ENCODE assay signal across 9 cellular contexts in genomic region chr13:28707629-28708427, GRCh38. TPM values are rescaled to one million over a fixed set of nuclear protein-coding genes. Genes with fewer than 3 reads are reported as not detected.
DNase-seq lines count a peak whose midpoint lies in the region; ATAC-seq and TF ChIP-seq lines count a peak whose summit lies in the region.
"Had no signal": no experiment of that assay in that cellular context is flagged by ENCODE, and none has a peak within 500 bp of the region (broad histone marks: within the 10 kb centered on the region; RNA-seq: fewer than 3 reads in every experiment).

No MANE protein-coding gene starts in this region.

- H3F3A ChIP-seq in GM23248 (ENCODE audit: insufficient read depth): peaks cover 12% of the 10 kb centered on the region

- intact Hi-C loops in mammary epithelial cell (cut with micrococcal nuclease): no loop called here
- intact Hi-C loops in uterus (cut with DNase I; ENCODE audit: low total_unique reads): no loop called here

- no peaks in the 10 kb centered on the region for H3K9me3 ChIP-seq in GM23248 (ENCODE audit: low read depth)
- no peaks in the 10 kb centered on the region for H3K9me3 ChIP-seq in mammary epithelial cell (replicated peaks; ENCODE audit: insufficient read depth, low read length)
- no peaks in the 10 kb centered on the region for H3K9me3 ChIP-seq in uterus
- H3K9me3 ChIP-seq: BLaER1 had no signal

- no peak for TF ChIP-seq POLR2A in uterus (IDR thresholded peaks at IDR 0.05)

- H3K4me2 ChIP-seq in GM23248 (ENCODE audit: unreplicated experiment) (peak overlapping the region; percentile 61), mammary epithelial cell (ENCODE audit: insufficient read depth, low read depth, low read length) (no peak overlapping the region)
- H3K4me2 ChIP-seq: BLaER1 had no signal

- TF ChIP-seq CTCF in mammary epithelial cell (conservative IDR thresholded peaks at IDR 0.05 in 1 of 2, IDR thresholded peaks at IDR 0.05 in 1 of 2; ENCODE audit: extremely low read depth in 1 of 2, insufficient read depth in 1 of 2, low read depth in 1 of 2, low read length in 2 of 2): no peak
- no peak for TF ChIP-seq CTCF in uterus (IDR thresholded peaks at IDR 0.05)

- no peaks in the 10 kb centered on the region for H3K27me3 ChIP-seq in GM23248 (replicated peaks; ENCODE audit: insufficient read depth)
- H3K27me3 ChIP-seq in mammary epithelial cell (ENCODE audit: insufficient read depth, low read length): no peaks in the 10 kb centered on the region
- no peaks in the 10 kb centered on the region for H3K27me3 ChIP-seq in uterus
- H3K27me3 ChIP-seq: BLaER1 had no signal

- H3K9me2 ChIP-seq in GM23248 (ENCODE audit: insufficient read depth): no peaks in the 10 kb centered on the region

- ATAC-seq in stimulated activated naive CD8-positive, alpha-beta T cell treated with anti-CD3 and anti-CD28 coated beads, Interleukin-15, Interleukin-2, amounts not matched to agents 100 U/mL and 50 U/mL, for 24 hours: peak; percentile 78

- 63 to 69% methylated on average over 5 of the region's 5 CpGs for WGBS in GM23248 (ENCODE audit: low coverage in 1 of 2, low lambda C conversion rate in 2 of 2, missing lambda C conversion rate in 2 of 2), 2 experiments
- WGBS in mammary epithelial cell (ENCODE audit: low coverage, missing lambda C conversion rate): 93% methylated on average over 5 of the region's 5 CpGs

- H3K9ac ChIP-seq in GM23248 (no peak overlapping the region), mammary epithelial cell (ENCODE audit: insufficient read depth, low read length) (no peak overlapping the region)
- H3K9ac ChIP-seq: BLaER1 had no signal

- no peaks in the 10 kb centered on the region for H3K79me2 ChIP-seq in GM23248 (ENCODE audit: insufficient read depth)
- no peaks in the 10 kb centered on the region for H3K79me2 ChIP-seq in mammary epithelial cell (ENCODE audit: insufficient read depth, low read length)

- no peaks in the 10 kb centered on the region for H4K20me1 ChIP-seq in GM23248 (ENCODE audit: insufficient read depth)
- H4K20me1 ChIP-seq in mammary epithelial cell (ENCODE audit: insufficient read depth, low read length): no peaks in the 10 kb centered on the region
- H4K20me1 ChIP-seq: BLaER1 had no signal

- H3K27ac ChIP-seq in GM23248: peak overlapping the region; percentile 35; the same call in 1 of the 2 replicates
- no peak overlapping the region for H3K27ac ChIP-seq in mammary epithelial cell (ENCODE audit: insufficient read depth, low read depth, low read length)
- H3K27ac ChIP-seq in uterus: no peak overlapping the region
- H3K27ac ChIP-seq: BLaER1 had no signal

- H3K36me3 ChIP-seq in GM23248 (ENCODE audit: low read depth) (no peaks in the 10 kb centered on the region), mammary epithelial cell (ENCODE audit: insufficient read depth, low read length) (no peaks in the 10 kb centered on the region), uterus (no peaks in the 10 kb centered on the region)
- H3K36me3 ChIP-seq: BLaER1 had no signal

- CTCF ChIA-PET in mammary epithelial cell (lab: Charles Lee; ENCODE audit: low non-redundant PET): no interaction called here

- BruUV-seq in mammary epithelial cell (replicated peaks; lab: Mats Ljungman, UMichigan): no TSS peak

- in situ Hi-C loops in GM23248 (cut with MboI) (no loop called here), mammary epithelial cell (cut with MboI; ENCODE audit: low sequenced_read_pairs in 2 of 2) (no loop called here)

- H3K4me1 ChIP-seq in GM23248 (ENCODE audit: insufficient read depth) (peaks cover 9% of the 10 kb centered on the region), mammary epithelial cell (ENCODE audit: insufficient read depth, low read length) (no peaks in the 10 kb centered on the region), uterus (no peaks in the 10 kb centered on the region)
- H3K4me1 ChIP-seq: BLaER1 had no signal

- no peak overlapping the region for H2AFZ ChIP-seq in GM23248
- no peak overlapping the region for H2AFZ ChIP-seq in mammary epithelial cell (ENCODE audit: low read depth, low read length)

- dilution Hi-C loops in mammary epithelial cell (cut with HindIII; ENCODE audit: low sequenced_read_pairs): no loop called here

- H3K4me3 ChIP-seq in GM23248 (no peak overlapping the region), mammary epithelial cell (replicated peaks in 1 of 3; ENCODE audit: insufficient read depth in 1 of 3, low read depth in 2 of 3, low read length in 3 of 3) (no peak overlapping the region), uterus (no peak overlapping the region)
- H3K4me3 ChIP-seq: BLaER1 had no signal

- peak; percentile 28 for DNase-seq in SKM-1 treated with dmso at 0.1 percent for 144 hours (lab: John Stamatoyannopoulos, UW; ENCODE audit: unreplicated experiment)
- no peak for DNase-seq in SKM-1 (lab: John Stamatoyannopoulos, UW; ENCODE audit: unreplicated experiment)
- DNase-seq in GM23248: peak; percentile 91
- DNase-seq in M059J (ENCODE audit: low read depth): peak; percentile 30
- peak; percentile 44 for DNase-seq in mammary epithelial cell
- DNase-seq in stimulated activated naive CD8-positive, alpha-beta T cell treated with anti-CD3 and anti-CD28 coated beads, Interleukin-15, Interleukin-2, amounts not matched to agents 100 U/mL and 50 U/mL, for 24 hours: no peak
- DNase-seq in uterus: no peak
- no peak for DNase-seq in NCI-H345 (lab: John Stamatoyannopoulos, UW)

RNA-seq across cellular contexts. Expression of gene SLC46A3, which starts 10.9 kb away (rescaled TPM):
- 3.4 and 5.1 TPM in 2 replicates for total RNA-seq in GM23248 (2014; rRNA removed; shearing (Covaris generic))
- 4.2 and 4.6 TPM in 2 replicates for polyA plus RNA-seq in GM23248 (2016; fragmentation: Nextera tagmentation; extraction: Ambion mirVana)
- total RNA-seq in M059J (2014; rRNA removed; shearing (Covaris generic)): 7.0 and 9.0 TPM in 2 replicates
- total RNA-seq in mammary epithelial cell: 1 to 10 TPM; 1.9 to 5.5 TPM
- 3.5 TPM for polyA plus RNA-seq in mammary epithelial cell
- not detected for polyA minus RNA-seq in mammary epithelial cell
- 10 to 100 TPM in 1 of 4 donors, 1 to 10 TPM in 3; 2.3 to 12.1 (median 5.9) TPM for total RNA-seq in uterus

RNA-seq across cellular contexts. Expression of gene POMP, which starts 48.9 kb away (rescaled TPM):
- 106 and 125 TPM in 2 replicates for total RNA-seq in GM23248 (2014; rRNA removed; shearing (Covaris generic))
- polyA plus RNA-seq in GM23248 (2016; fragmentation: Nextera tagmentation; extraction: Ambion mirVana) (329 and 335 TPM in 2 replicates), mammary epithelial cell (63.2 TPM)
- 187 and 238 TPM in 2 replicates for total RNA-seq in M059J (2014; rRNA removed; shearing (Covaris generic))
- total RNA-seq in mammary epithelial cell (10 to 100 TPM; 59.8 to 89.3 TPM), uterus (10 to 100 TPM in 3 of 4 donors, 1 to 10 TPM in 1; 3.8 to 39.5 (median 23.7) TPM)
- polyA minus RNA-seq in mammary epithelial cell: 32.2 TPM

Comparison
In these comparisons a context has a peak if more than half of its experiments do, and no peak if none do; other contexts are left out.
1. DNase-seq: peak in SKM-1 treated with dmso at 0.1 percent for 144 hours (single experiment), GM23248 (single experiment), M059J (single experiment) and mammary epithelial cell (single experiment); none in SKM-1 (single experiment), stimulated activated naive CD8-positive, alpha-beta T cell treated with anti-CD3 and anti-CD28 coated beads, Interleukin-15, Interleukin-2, amounts not matched to agents 100 U/mL and 50 U/mL, for 24 hours (single experiment), uterus (0 of 2) and NCI-H345 (single experiment).